In the genomic region with DNA sequence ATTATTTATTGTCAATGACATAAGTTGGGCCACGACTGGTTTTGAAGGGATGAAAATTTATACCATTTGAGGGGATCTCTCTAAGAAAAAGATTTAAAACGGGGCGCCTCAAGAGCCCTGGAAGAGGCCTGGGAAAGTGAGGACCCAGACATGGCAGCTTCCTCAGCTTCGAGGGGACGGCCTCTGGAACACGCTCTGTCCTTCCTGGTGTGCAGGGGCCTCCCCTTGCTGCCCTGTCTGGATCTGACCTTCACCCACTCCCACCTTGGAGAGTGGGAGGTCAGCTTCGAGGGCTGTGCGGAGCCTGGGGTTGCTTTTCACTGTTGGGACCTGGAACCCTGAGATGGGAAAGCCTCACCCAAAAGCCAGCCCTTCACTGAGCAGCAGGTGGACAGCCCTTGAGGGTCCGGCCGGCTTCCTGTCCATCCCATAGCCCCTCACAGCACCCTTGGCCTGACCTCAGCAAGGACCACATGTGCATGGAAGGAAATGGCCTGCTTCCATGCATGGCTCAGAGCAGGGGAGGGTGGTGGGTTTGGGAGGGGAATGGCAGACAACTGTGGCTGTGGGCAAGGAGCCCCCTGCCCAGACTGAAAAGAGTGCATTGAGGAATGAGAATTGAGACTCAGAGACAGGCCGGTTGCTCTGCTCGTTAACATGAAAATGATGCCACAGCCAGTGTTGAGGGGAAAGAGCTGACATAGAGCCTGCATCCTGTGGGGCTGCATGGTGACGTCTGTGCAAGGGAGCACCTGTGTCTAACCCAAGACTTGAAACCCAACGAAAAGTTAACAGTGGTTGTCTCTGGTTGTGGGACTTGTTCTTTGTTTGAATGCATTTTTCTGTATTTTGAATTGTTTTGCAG, we compare ENCODE assay signal across 15 cellular contexts. TPM values are rescaled to one million over a fixed set of nuclear protein-coding genes. Genes with fewer than 3 reads are reported as not detected.
DNase-seq lines count a peak whose midpoint lies in the region; ATAC-seq lines count a peak whose summit lies in the region.
"Had no signal": no experiment of that assay in that cellular context is flagged by ENCODE, and none has a peak within 500 bp of the region (broad histone marks: within the 10 kb centered on the region; RNA-seq: fewer than 3 reads in every experiment).

No MANE protein-coding gene starts in this region.

- POLR2A ChIA-PET in naive thymus-derived CD8-positive, alpha-beta T cell (lab: Charles Lee) = interaction anchor here (1.0 to 2.3 kb wide), 5 partner anchors 28 to 100 kb away, joined by 4 to 9 read pairs (median 7); partner anchors contain the start of genes TMEM87B and ZC3H8

- H3K36me3 Mint-ChIP-seq in naive thymus-derived CD8-positive, alpha-beta T cell = no peaks in the 10 kb centered on the region

- H3K27ac Mint-ChIP-seq in naive thymus-derived CD8-positive, alpha-beta T cell = peak overlapping the region; percentile 85 to 96 (median 91)
- H3K27ac Mint-ChIP-seq: HFFc6 had no signal

- no peaks in the 10 kb centered on the region for H3K27me3 Mint-ChIP-seq in naive thymus-derived CD8-positive, alpha-beta T cell

- peak; percentile 50 to 62 for ATAC-seq in activated CD4-positive, CD25-positive, alpha-beta regulatory T cell treated with anti-CD3 and anti-CD28 coated beads, Interleukin-2, amount 50 U/mL, for 24 hours
- ATAC-seq in naive thymus-derived CD8-positive, alpha-beta T cell = peak; percentile 81 to 96

- H3K4me1 Mint-ChIP-seq in naive thymus-derived CD8-positive, alpha-beta T cell = peaks cover 18 to 29% (median 28%) of the 10 kb centered on the region in 4 donors

- peak overlapping the region; percentile 39 to 87 (median 83) for H3K4me3 Mint-ChIP-seq in naive thymus-derived CD8-positive, alpha-beta T cell
- H3K4me3 Mint-ChIP-seq: HFFc6 had no signal

- no peak for DNase-seq in activated CD4-positive, CD25-positive, alpha-beta regulatory T cell treated with anti-CD3 and anti-CD28 coated beads, Interleukin-2, amount 50 U/mL, for 72 hours
- peak; percentile 84 for DNase-seq in Jurkat, Clone E6-1 (ENCODE audit: low read depth, low spot score)
- DNase-seq in activated CD8-positive, alpha-beta memory T cell treated with anti-CD3 and anti-CD28 coated beads, Interleukin-2, amount 50 U/mL, for 1 hour (ENCODE audit: extremely low read depth) = peak; percentile 38
- DNase-seq in naive thymus-derived CD8-positive, alpha-beta T cell = peak in 8 of 10 donors; percentile 16 to 80 (median 71)
- no peak for DNase-seq in NCI-H2196 (lab: John Stamatoyannopoulos, UW; ENCODE audit: unreplicated experiment)
- no peak for DNase-seq in C1 segment of cervical spinal cord (lab: John Stamatoyannopoulos, UW)
- DNase-seq in NCI-H2081 (lab: John Stamatoyannopoulos, UW) = no peak
- DNase-seq: COR-L47, HFFc6, NCI-H1417, NCI-H524, RPMI8226 had no signal

- peak overlapping the region; percentile 39 for H3K4me3 ChIP-seq in Jurkat, Clone E6-1 (ENCODE audit: low read length)
- H3K4me3 ChIP-seq: cardiac muscle cell, tibial nerve had no signal

- no peaks in the 10 kb centered on the region for H3K9me3 Mint-ChIP-seq in naive thymus-derived CD8-positive, alpha-beta T cell
- H3K9me3 Mint-ChIP-seq: HFFc6 had no signal

RNA-seq across cellular contexts. Expression of gene FBLN7, which starts 16.3 kb away (rescaled TPM):
- 1.4 TPM for polyA plus RNA-seq in Jurkat, Clone E6-1 (2012; ENCODE audit: insufficient read depth, insufficient read length)
- total RNA-seq in naive thymus-derived CD8-positive, alpha-beta T cell = 10 to 100 TPM in 1 of 2 experiments, 1 to 10 TPM in 1; 9.8 to 10.3 TPM
- 1 to 10 TPM in 1 of 3 donors, under 1 TPM in 2; 0.16 to 1.8 (median 0.92) TPM for polyA plus RNA-seq in naive thymus-derived CD8-positive, alpha-beta T cell

Comparison
In these comparisons a context has a peak if more than half of its experiments do, and no peak if none do; other contexts are left out.
1. DNase-seq: peak in Jurkat, Clone E6-1 (single experiment), activated CD8-positive, alpha-beta memory T cell treated with anti-CD3 and anti-CD28 coated beads, Interleukin-2, amount 50 U/mL, for 1 hour (single experiment) and naive thymus-derived CD8-positive, alpha-beta T cell (8 of 10); none in activated CD4-positive, CD25-positive, alpha-beta regulatory T cell treated with anti-CD3 and anti-CD28 coated beads, Interleukin-2, amount 50 U/mL, for 72 hours (single experiment), NCI-H2196 (single experiment), C1 segment of cervical spinal cord (0 of 14) and NCI-H2081 (0 of 2).